ENCODE assay signal across 18 cellular contexts in genomic region chr4:41022116-41022515, GRCh38.
"Had no signal": no experiment of that assay in that cellular context is flagged by ENCODE, and none has a peak within 500 bp of the region (broad histone marks: within the 10 kb centered on the region; RNA-seq: fewer than 3 reads in every experiment).

No MANE protein-coding gene starts in this region.

- H3K36me3 Mint-ChIP-seq: stimulated activated memory B cell treated with anti-CD40 and anti-IgM and Interleukin-4, amounts not matched to agents 10 μg/mL and 1 μg/mL and 100 μg/mL, for 72 hours had no signal

- H3K4me1 Mint-ChIP-seq: activated CD4-positive, alpha-beta T cell treated with anti-CD3 and anti-CD28 coated beads, Interleukin-2, amount 10 ng/mL, durations not matched to agents 24 days and 14 days; nephron; stimulated activated memory B cell treated with anti-CD40 and anti-IgM and Interleukin-4, amounts not matched to agents 10 μg/mL and 1 μg/mL and 100 μg/mL, for 72 hours had no signal

- ATAC-seq: activated CD8-positive, alpha-beta T cell treated with anti-CD3 and anti-CD28 coated beads for 36 hours; left lobe of liver; stimulated activated memory B cell treated with anti-CD40 and anti-IgM and Interleukin-4, amounts not matched to agents 10 μg/mL and 1 μg/mL and 100 μg/mL, for 72 hours had no signal

- DNase-seq: activated CD4-positive, alpha-beta T cell treated with anti-CD3 and anti-CD28 coated beads, Interleukin-2, amount 10 ng/mL, durations not matched to agents 24 days and 14 days; activated CD8-positive, alpha-beta T cell treated with anti-CD3 and anti-CD28 coated beads for 36 hours; activated naive CD4-positive, alpha-beta T cell treated with anti-CD3 and anti-CD28 coated beads for 36 hours; activated T-cell treated with anti-CD3 and anti-CD28 coated beads, Interleukin-2, amount 50 U/mL, for 1 hour; dorsolateral prefrontal cortex; erythroblast; hippocampal formation; islet precursor cell; nucleus accumbens; retina; spleen; stimulated activated CD4-positive, alpha-beta T cell treated with anti-CD3 and anti-CD28 coated beads, Interleukin-4, amount 100 ng/mL, for 4 hours; T1000; testis; upper lobe of left lung had no signal

- H3K4me3 Mint-ChIP-seq: activated CD4-positive, alpha-beta T cell treated with anti-CD3 and anti-CD28 coated beads, Interleukin-2, amount 10 ng/mL, durations not matched to agents 24 days and 14 days; activated CD8-positive, alpha-beta T cell treated with anti-CD3 and anti-CD28 coated beads for 36 hours; activated naive CD4-positive, alpha-beta T cell treated with anti-CD3 and anti-CD28 coated beads for 36 hours; nephron; stimulated activated memory B cell treated with anti-CD40 and anti-IgM and Interleukin-4, amounts not matched to agents 10 μg/mL and 1 μg/mL and 100 μg/mL, for 72 hours had no signal

- H3K27ac Mint-ChIP-seq: activated CD4-positive, alpha-beta T cell treated with anti-CD3 and anti-CD28 coated beads, Interleukin-2, amount 10 ng/mL, durations not matched to agents 24 days and 14 days; activated CD8-positive, alpha-beta T cell treated with anti-CD3 and anti-CD28 coated beads for 36 hours; activated naive CD4-positive, alpha-beta T cell treated with anti-CD3 and anti-CD28 coated beads for 36 hours; stimulated activated memory B cell treated with anti-CD40 and anti-IgM and Interleukin-4, amounts not matched to agents 10 μg/mL and 1 μg/mL and 100 μg/mL, for 72 hours had no signal

- H3K27me3 Mint-ChIP-seq: activated CD4-positive, alpha-beta T cell treated with anti-CD3 and anti-CD28 coated beads, Interleukin-2, amount 10 ng/mL, durations not matched to agents 24 days and 14 days; activated CD8-positive, alpha-beta T cell treated with anti-CD3 and anti-CD28 coated beads for 36 hours; stimulated activated memory B cell treated with anti-CD40 and anti-IgM and Interleukin-4, amounts not matched to agents 10 μg/mL and 1 μg/mL and 100 μg/mL, for 72 hours had no signal
